Comparison of ENCODE assay signal across 1 cellular context in genomic region chr1:225846331-225847310, GRCh38.
TF ChIP-seq lines count a peak whose summit lies in the region.

No MANE protein-coding gene starts in this region.

TF ChIP-seq in GM23338, 12 proteins besides CTCF, POLR2A, EP300 and RAD21:
- TF ChIP-seq, protein P1, sequence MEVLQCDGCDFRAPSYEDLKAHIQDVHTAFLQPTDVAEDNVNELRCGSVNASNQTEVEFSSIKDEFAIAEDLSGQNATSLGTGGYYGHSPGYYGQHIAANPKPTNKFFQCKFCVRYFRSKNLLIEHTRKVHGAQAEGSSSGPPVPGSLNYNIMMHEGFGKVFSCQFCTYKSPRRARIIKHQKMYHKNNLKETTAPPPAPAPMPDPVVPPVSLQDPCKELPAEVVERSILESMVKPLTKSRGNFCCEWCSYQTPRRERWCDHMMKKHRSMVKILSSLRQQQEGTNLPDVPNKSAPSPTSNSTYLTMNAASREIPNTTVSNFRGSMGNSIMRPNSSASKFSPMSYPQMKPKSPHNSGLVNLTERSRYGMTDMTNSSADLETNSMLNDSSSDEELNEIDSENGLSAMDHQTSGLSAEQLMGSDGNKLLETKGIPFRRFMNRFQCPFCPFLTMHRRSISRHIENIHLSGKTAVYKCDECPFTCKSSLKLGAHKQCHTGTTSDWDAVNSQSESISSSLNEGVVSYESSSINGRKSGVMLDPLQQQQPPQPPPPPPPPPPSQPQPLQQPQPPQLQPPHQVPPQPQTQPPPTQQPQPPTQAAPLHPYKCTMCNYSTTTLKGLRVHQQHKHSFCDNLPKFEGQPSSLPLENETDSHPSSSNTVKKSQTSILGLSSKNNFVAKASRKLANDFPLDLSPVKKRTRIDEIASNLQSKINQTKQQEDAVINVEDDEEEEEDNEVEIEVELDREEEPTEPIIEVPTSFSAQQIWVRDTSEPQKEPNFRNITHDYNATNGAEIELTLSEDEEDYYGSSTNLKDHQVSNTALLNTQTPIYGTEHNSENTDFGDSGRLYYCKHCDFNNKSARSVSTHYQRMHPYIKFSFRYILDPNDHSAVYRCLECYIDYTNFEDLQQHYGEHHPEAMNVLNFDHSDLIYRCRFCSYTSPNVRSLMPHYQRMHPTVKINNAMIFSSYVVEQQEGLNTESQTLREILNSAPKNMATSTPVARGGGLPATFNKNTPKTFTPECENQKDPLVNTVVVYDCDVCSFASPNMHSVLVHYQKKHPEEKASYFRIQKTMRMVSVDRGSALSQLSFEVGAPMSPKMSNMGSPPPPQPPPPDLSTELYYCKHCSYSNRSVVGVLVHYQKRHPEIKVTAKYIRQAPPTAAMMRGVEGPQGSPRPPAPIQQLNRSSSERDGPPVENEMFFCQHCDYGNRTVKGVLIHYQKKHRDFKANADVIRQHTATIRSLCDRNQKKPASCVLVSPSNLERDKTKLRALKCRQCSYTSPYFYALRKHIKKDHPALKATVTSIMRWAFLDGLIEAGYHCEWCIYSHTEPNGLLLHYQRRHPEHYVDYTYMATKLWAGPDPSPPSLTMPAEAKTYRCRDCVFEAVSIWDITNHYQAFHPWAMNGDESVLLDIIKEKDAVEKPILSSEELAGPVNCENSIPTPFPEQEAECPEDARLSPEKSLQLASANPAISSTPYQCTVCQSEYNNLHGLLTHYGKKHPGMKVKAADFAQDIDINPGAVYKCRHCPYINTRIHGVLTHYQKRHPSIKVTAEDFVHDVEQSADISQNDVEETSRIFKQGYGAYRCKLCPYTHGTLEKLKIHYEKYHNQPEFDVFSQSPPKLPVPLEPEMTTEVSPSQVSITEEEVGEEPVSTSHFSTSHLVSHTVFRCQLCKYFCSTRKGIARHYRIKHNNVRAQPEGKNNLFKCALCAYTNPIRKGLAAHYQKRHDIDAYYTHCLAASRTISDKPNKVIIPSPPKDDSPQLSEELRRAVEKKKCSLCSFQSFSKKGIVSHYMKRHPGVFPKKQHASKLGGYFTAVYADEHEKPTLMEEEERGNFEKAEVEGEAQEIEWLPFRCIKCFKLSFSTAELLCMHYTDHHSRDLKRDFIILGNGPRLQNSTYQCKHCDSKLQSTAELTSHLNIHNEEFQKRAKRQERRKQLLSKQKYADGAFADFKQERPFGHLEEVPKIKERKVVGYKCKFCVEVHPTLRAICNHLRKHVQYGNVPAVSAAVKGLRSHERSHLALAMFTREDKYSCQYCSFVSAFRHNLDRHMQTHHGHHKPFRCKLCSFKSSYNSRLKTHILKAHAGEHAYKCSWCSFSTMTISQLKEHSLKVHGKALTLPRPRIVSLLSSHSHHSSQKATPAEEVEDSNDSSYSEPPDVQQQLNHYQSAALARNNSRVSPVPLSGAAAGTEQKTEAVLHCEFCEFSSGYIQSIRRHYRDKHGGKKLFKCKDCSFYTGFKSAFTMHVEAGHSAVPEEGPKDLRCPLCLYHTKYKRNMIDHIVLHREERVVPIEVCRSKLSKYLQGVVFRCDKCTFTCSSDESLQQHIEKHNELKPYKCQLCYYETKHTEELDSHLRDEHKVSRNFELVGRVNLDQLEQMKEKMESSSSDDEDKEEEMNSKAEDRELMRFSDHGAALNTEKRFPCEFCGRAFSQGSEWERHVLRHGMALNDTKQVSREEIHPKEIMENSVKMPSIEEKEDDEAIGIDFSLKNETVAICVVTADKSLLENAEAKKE (CRISPR knock-in tag; IDR thresholded peaks at IDR 0.05) = no peak
- TF ChIP-seq ZNF331 (CRISPR knock-in tag; IDR thresholded peaks at IDR 0.05; ENCODE audit: low read depth) (no peak), POLR2AphosphoS5 (IDR thresholded peaks at IDR 0.05; ENCODE audit: low read depth) (no peak), EZH2phosphoT487 (IDR thresholded peaks at IDR 0.05; ENCODE audit: unreplicated experiment) (no peak), CREB1 (CRISPR knock-in tag; IDR thresholded peaks at IDR 0.05; ENCODE audit: low read depth) (no peak)
